In genomic region chr1:64473367-64473766, GRCh38 we compare ENCODE assay signal across 1 cellular context.
TF ChIP-seq lines count a peak whose summit lies in the region.

No MANE protein-coding gene starts in this region.

TF ChIP-seq in H1, 55 proteins besides CTCF, POLR2A, EP300 and RAD21:
- TF ChIP-seq KDM5A (IDR thresholded peaks at IDR 0.05; ENCODE audit: low read length) (no peak), SAP30 (IDR thresholded peaks at IDR 0.05; ENCODE audit: insufficient read depth, insufficient replicate concordance, low read length) (no peak), ATF2 (IDR thresholded peaks at IDR 0.05; ENCODE audit: low read length) (no peak), HDAC6 (IDR thresholded peaks at IDR 0.05; ENCODE audit: low read depth, low read length) (no peak), RBBP5 (IDR thresholded peaks at IDR 0.05; ENCODE audit: borderline replicate concordance, low read depth, low read length) (no peak), TEAD4 (IDR thresholded peaks at IDR 0.05; ENCODE audit: low read depth, low read length) (no peak), POU5F1 (IDR thresholded peaks at IDR 0.05; ENCODE audit: low read depth, low read length) (no peak), YY1 (IDR thresholded peaks at IDR 0.05; ENCODE audit: low read depth, low read length) (no peak), GABPA (IDR thresholded peaks at IDR 0.05; ENCODE audit: borderline replicate concordance, insufficient read depth, low read length) (no peak), JUN (IDR thresholded peaks at IDR 0.05; ENCODE audit: low read depth, low read length) (no peak), TAF7 (optimal IDR thresholded peaks at IDR 0.05; ENCODE audit: borderline replicate concordance, low read depth, low read length) (peak; percentile 3), CREB1 (IDR thresholded peaks at IDR 0.05) (no peak), CBX8 (IDR thresholded peaks at IDR 0.05; ENCODE audit: borderline replicate concordance, low read depth, low read length) (no peak), SP4 (IDR thresholded peaks at IDR 0.05; ENCODE audit: low read length) (peak; percentile 50; the same call in 1 of the 2 replicates), SP2 (IDR thresholded peaks at IDR 0.05; ENCODE audit: low read length) (no peak), CBX5 (IDR thresholded peaks at IDR 0.05; ENCODE audit: low read depth, low read length) (no peak), HDAC2 (IDR thresholded peaks at IDR 0.05; ENCODE audit: borderline replicate concordance in 1 of 2, low read depth in 2 of 2, low read length in 2 of 2) (no peak; a peak in 1 of 4 replicates), CTBP2 (IDR thresholded peaks at IDR 0.05; ENCODE audit: borderline replicate concordance, insufficient read depth, insufficient read length, low read length) (no peak), ASH2L (IDR thresholded peaks at IDR 0.05; ENCODE audit: low read length) (peak; percentile 5), PHF8 (conservative IDR thresholded peaks at IDR 0.05; ENCODE audit: low read depth, low read length) (no peak), RXRA (IDR thresholded peaks at IDR 0.05; ENCODE audit: insufficient read depth, low read depth, low read length) (no peak), CHD7 (IDR thresholded peaks at IDR 0.05; ENCODE audit: insufficient replicate concordance, low read length) (no peak), SIN3A (conservative IDR thresholded peaks at IDR 0.05 in 1 of 2, IDR thresholded peaks at IDR 0.05 in 1 of 2; ENCODE audit: low read depth in 1 of 2, low read length in 2 of 2) (no peak), EZH2 (IDR thresholded peaks at IDR 0.05; ENCODE audit: low read depth, low read length, severe bottlenecking) (no peak)
TF ChIP-seq in H1: peak in this region for 3.
